In the genomic region with DNA sequence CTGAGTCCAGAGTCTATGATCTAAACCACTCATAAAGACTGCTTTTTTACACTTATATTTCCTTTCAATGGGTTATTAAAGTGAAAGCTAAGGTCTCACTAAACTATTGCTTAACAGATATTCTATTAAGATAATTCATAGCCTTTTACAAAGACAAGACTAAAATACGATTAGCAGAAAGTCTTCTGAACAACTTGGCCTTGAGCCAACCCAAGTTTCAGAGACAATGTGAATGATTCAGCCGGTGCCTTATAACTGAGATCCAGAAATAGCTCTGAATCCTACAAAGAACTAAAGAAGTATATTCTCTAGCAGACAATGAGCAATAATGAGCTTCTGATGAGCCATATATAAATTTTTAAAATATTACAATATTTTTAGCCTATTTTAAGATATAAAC, we compare ENCODE assay signal across 11 cellular contexts. TPM values are rescaled to one million over a fixed set of nuclear protein-coding genes. Genes with fewer than 3 reads are reported as not detected.
DNase-seq lines count a peak whose midpoint lies in the region; ATAC-seq and TF ChIP-seq lines count a peak whose summit lies in the region.
"Had no signal": no experiment of that assay in that cellular context is flagged by ENCODE, and none has a peak within 500 bp of the region (broad histone marks: within the 10 kb centered on the region; RNA-seq: fewer than 3 reads in every experiment).

No MANE protein-coding gene starts in this region.

- no peaks in the 10 kb centered on the region for H3K79me2 ChIP-seq in PC-3 (ENCODE audit: low read length)

- no peaks in the 10 kb centered on the region for H3K9me2 ChIP-seq in PC-3 (replicated peaks; ENCODE audit: low read length)

- no peak for TF ChIP-seq CTCF in PC-3 (conservative IDR thresholded peaks at IDR 0.05; ENCODE audit: low read depth, low read length)

- H3F3A ChIP-seq in PC-3 (ENCODE audit: low read length, unreplicated experiment), result no peaks in the 10 kb centered on the region

- no peak overlapping the region for H3K4me2 ChIP-seq in PC-3 (ENCODE audit: low read length)

- no peak overlapping the region for H2AFZ ChIP-seq in PC-3 (ENCODE audit: low read length)

- ATAC-seq in PC-3 (no peak), esophagus mucosa (peak; percentile 72), HG03045 (IDR thresholded peaks at IDR 0.05; ENCODE audit: unreplicated experiment) (no peak)

- H3K9ac ChIP-seq in PC-3 (ENCODE audit: low read length), result no peak overlapping the region

- no TSS peak for BruUV-seq in PC-3 (replicated peaks; lab: Mats Ljungman, UMichigan)

- POLR2A ChIA-PET in PC-3 (lab: Charles Lee; ENCODE audit: unreplicated experiment), result no interaction called here

- intact Hi-C loops in PC-3 (cut with micrococcal nuclease), result no loop called here

- no peak overlapping the region for H3K27ac ChIP-seq in PC-3 (ENCODE audit: low read length)

- H3K27me3 ChIP-seq in PC-3 (ENCODE audit: low read length), result no peaks in the 10 kb centered on the region

- H3K9me3 ChIP-seq in PC-3 (ENCODE audit: low read length), result no peaks in the 10 kb centered on the region

- DNase-seq in HCEC 1CT (peak; percentile 52), PC-3 (peak; percentile 59), pulmonary artery endothelial cell (ENCODE audit: low read depth, low spot score) (peak; percentile 65), SW 1271 (lab: John Stamatoyannopoulos, UW) (no peak), HuH-7.5 (ENCODE audit: low spot score) (no peak), NCI-H187 treated with DMSO at 0.1 percent for 48 hours (lab: John Stamatoyannopoulos, UW) (no peak)
- DNase-seq: activated naive CD4-positive, alpha-beta T cell treated with anti-CD3 and anti-CD28 coated beads for 36 hours had no signal

- no peak overlapping the region for H3K4me3 ChIP-seq in PC-3 (ENCODE audit: low read length)

- no peaks in the 10 kb centered on the region for H3K36me3 ChIP-seq in PC-3 (ENCODE audit: low read depth, low read length)

- no peaks in the 10 kb centered on the region for H4K20me1 ChIP-seq in PC-3 (ENCODE audit: low read length)

- CTCF ChIA-PET in PC-3 (lab: Charles Lee), result interaction anchor here (0.5 kb wide), 1 partner anchor 134 kb away, joined by 3 read pairs; no protein-coding TSS in a partner anchor

- H3K4me1 ChIP-seq in PC-3 (ENCODE audit: insufficient read depth, low read length), result 0 out of 2 replicates have a peak, but pooled peaks cover 3% of the 10 kb centered on the region

RNA-seq across cellular contexts. Expression of gene CARD18, which starts 41.5 kb away (rescaled TPM):
- not detected in 2 replicates for total RNA-seq in PC-3 (2014; rRNA removed)
- total RNA-seq in esophagus mucosa, result 4.4 TPM
- total RNA-seq in pulmonary artery endothelial cell, result not detected in 2 replicates
- total RNA-seq: activated naive CD4-positive, alpha-beta T cell treated with anti-CD3 and anti-CD28 coated beads for 36 hours; frontal cortex; urinary bladder had no signal

Comparison
In these comparisons a context has a peak if more than half of its experiments do, and no peak if none do; other contexts are left out.
1. DNase-seq: peak in HCEC 1CT (single experiment), PC-3 (single experiment) and pulmonary artery endothelial cell (single experiment); none in SW 1271 (0 of 2), HuH-7.5 (single experiment) and NCI-H187 treated with DMSO at 0.1 percent for 48 hours (single experiment).